Comparison of ENCODE assay signal across 8 cellular contexts in genomic region chr12:56836800-56837663, GRCh38.
DNase-seq lines count a peak whose midpoint lies in the region; ATAC-seq, FAIRE-seq and TF ChIP-seq lines count a peak whose summit lies in the region.

No MANE protein-coding gene starts in this region.

- H3K4me1 Mint-ChIP-seq in activated naive CD8-positive, alpha-beta T cell treated with anti-CD3 and anti-CD28 coated beads, Interleukin-2, amount 50 U/mL, for 24 hours: peaks cover 13% of the 10 kb centered on the region

- H3K9ac ChIP-seq in kidney (ENCODE audit: low read length in 2 of 2): no peak overlapping the region

- no peak for FAIRE-seq in kidney (lab: Jason Lieb, UNC)

- H3K27me3 Mint-ChIP-seq in activated naive CD8-positive, alpha-beta T cell treated with anti-CD3 and anti-CD28 coated beads, Interleukin-2, amount 50 U/mL, for 24 hours: no peaks in the 10 kb centered on the region

- H3K36me3 ChIP-seq in tibial artery (no peaks in the 10 kb centered on the region), kidney (ENCODE audit: control insufficient read depth in 1 of 2, insufficient read depth in 2 of 2, low read length in 2 of 2) (no peaks in the 10 kb centered on the region)

- intact Hi-C loops in tibial artery (cut with DNase I; ENCODE audit: low total_unique reads) (no loop called here), kidney (cut with DNase I) (no loop called here)

- DNase-seq in GDM1 (lab: John Stamatoyannopoulos, UW) (peak; percentile 32), NCI-H226 (peak; percentile 95), skeletal muscle cell (ENCODE audit: low read depth) (peak; percentile 40), tibial artery (no peak), kidney (no peak)
- DNase-seq in activated naive CD8-positive, alpha-beta T cell treated with anti-CD3 and anti-CD28 coated beads, Interleukin-2, amount 50 U/mL, for 24 hours: peak; percentile 25

- no peak overlapping the region for H3K4me3 Mint-ChIP-seq in activated naive CD8-positive, alpha-beta T cell treated with anti-CD3 and anti-CD28 coated beads, Interleukin-2, amount 50 U/mL, for 24 hours

- H3K27ac ChIP-seq in tibial artery: peak overlapping the region in 1 of 2 donors; percentile 28
- no peak overlapping the region for H3K27ac ChIP-seq in kidney (ENCODE audit: low read depth in 2 of 2, low read length in 2 of 2)

- no peaks in the 10 kb centered on the region for H3K9me3 ChIP-seq in tibial artery
- H3K9me3 ChIP-seq in kidney (ENCODE audit: control insufficient read depth in 1 of 2, low read length in 2 of 2): no peaks in the 10 kb centered on the region

- H3K4me1 ChIP-seq in tibial artery (peaks cover 4 to 54% (median 32%) of the 10 kb centered on the region in 4 donors), kidney (ENCODE audit: control insufficient read depth in 1 of 2, insufficient read depth in 1 of 2, low read depth in 1 of 2, low read length in 2 of 2) (peaks cover 10 to 11% of the 10 kb centered on the region in 2 donors)

- TF ChIP-seq CTCF in tibial artery (IDR thresholded peaks at IDR 0.05) (no peak), kidney (IDR thresholded peaks at IDR 0.05; ENCODE audit: borderline replicate concordance, extremely low read depth, insufficient read depth) (no peak)

- no peaks in the 10 kb centered on the region for H3K36me3 Mint-ChIP-seq in activated naive CD8-positive, alpha-beta T cell treated with anti-CD3 and anti-CD28 coated beads, Interleukin-2, amount 50 U/mL, for 24 hours (ENCODE audit: low read depth)

- peak; percentile 93 for ATAC-seq in activated naive CD8-positive, alpha-beta T cell treated with anti-CD3 and anti-CD28 coated beads, Interleukin-2, amount 50 U/mL, for 24 hours
- ATAC-seq in HG02571 (IDR thresholded peaks at IDR 0.05; ENCODE audit: unreplicated experiment) (no peak), GM18867 (IDR thresholded peaks at IDR 0.05; ENCODE audit: unreplicated experiment) (no peak)

- H3K27me3 ChIP-seq in tibial artery: no peaks in the 10 kb centered on the region

- no peak overlapping the region for H3K4me3 ChIP-seq in skeletal muscle cell (ENCODE audit: low read depth, low read length)
- no peak overlapping the region for H3K4me3 ChIP-seq in tibial artery
- H3K4me3 ChIP-seq in kidney (ENCODE audit: low read length in 2 of 2): no peak overlapping the region

- no peak overlapping the region for H3K27ac Mint-ChIP-seq in activated naive CD8-positive, alpha-beta T cell treated with anti-CD3 and anti-CD28 coated beads, Interleukin-2, amount 50 U/mL, for 24 hours

- no peaks in the 10 kb centered on the region for H3K9me3 Mint-ChIP-seq in activated naive CD8-positive, alpha-beta T cell treated with anti-CD3 and anti-CD28 coated beads, Interleukin-2, amount 50 U/mL, for 24 hours

Comparison
In these comparisons a context has a peak if more than half of its experiments do, and no peak if none do; other contexts are left out.
1. DNase-seq: peak in GDM1 (single experiment), NCI-H226 (single experiment), activated naive CD8-positive, alpha-beta T cell treated with anti-CD3 and anti-CD28 coated beads, Interleukin-2, amount 50 U/mL, for 24 hours (single experiment) and skeletal muscle cell (single experiment); none in tibial artery (0 of 2) and kidney (single experiment).